In genomic region chr16:24897522-24897921, GRCh38 we compare ENCODE assay signal across 10 cellular contexts. TPM values are rescaled to one million over a fixed set of nuclear protein-coding genes. Genes with fewer than 3 reads are reported as not detected.
"Had no signal": no experiment of that assay in that cellular context is flagged by ENCODE, and none has a peak within 500 bp of the region (broad histone marks: within the 10 kb centered on the region; RNA-seq: fewer than 3 reads in every experiment).

No MANE protein-coding gene starts in this region.

RNA-seq across cellular contexts. Expression of gene SLC5A11, which starts 51.8 kb away (rescaled TPM):
- total RNA-seq: dermis microvascular lymphatic vessel endothelial cell, endothelial cell of umbilical vein, epithelial cell of proximal tubule, esophagus mucosa, esophagus muscularis mucosa, fibroblast of villous mesenchyme, foreskin keratinocyte, frontal cortex had no signal
- polyA plus RNA-seq: fibroblast of lung, foreskin keratinocyte, heart left ventricle had no signal
